1 cellular context compared by ENCODE assay signal in the genomic region with DNA sequence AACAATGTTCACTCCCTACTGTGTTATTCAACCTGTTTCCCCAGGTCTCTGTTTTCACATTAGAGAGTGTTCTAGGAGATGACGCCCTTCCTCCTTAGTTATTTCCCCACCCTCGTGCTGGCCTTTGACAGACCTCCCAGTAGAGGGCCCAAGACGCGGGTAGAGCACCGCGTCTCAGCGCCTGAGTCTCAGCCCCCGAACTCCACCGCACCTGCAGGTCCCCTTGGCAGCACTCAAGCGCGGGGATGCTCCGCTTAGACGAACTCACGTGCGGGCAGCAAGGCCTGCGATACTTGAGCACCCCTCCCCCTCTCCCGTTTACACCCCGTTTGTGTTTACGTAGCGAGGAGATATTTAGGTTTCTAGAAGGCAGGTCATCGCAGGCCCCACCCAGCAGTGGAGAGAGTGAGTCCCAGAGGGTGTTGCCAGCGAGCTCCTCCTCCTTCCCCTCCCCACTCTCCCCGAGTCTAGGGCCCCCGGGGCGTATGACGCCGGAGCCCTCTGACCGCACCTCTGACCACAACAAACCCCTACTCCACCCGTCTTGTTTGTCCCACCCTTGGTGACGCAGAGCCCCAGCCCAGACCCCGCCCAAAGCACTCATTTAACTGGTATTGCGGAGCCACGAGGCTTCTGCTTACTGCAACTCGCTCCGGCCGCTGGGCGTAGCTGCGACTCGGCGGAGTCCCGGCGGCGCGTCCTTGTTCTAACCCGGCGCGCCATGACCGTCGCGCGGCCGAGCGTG.
TF ChIP-seq lines count a peak whose summit lies in the region.

A gene with protein sequence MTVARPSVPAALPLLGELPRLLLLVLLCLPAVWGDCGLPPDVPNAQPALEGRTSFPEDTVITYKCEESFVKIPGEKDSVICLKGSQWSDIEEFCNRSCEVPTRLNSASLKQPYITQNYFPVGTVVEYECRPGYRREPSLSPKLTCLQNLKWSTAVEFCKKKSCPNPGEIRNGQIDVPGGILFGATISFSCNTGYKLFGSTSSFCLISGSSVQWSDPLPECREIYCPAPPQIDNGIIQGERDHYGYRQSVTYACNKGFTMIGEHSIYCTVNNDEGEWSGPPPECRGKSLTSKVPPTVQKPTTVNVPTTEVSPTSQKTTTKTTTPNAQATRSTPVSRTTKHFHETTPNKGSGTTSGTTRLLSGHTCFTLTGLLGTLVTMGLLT (plus strand): TSS at position 634 of the 745 bp plus-strand sequence. CDS start 88 bp downstream, at position 722.

TF ChIP-seq in HepG2, 621 proteins besides CTCF, POLR2A, EP300 and RAD21 (continued from another document and continues in another):
- TF ChIP-seq, protein P1, sequence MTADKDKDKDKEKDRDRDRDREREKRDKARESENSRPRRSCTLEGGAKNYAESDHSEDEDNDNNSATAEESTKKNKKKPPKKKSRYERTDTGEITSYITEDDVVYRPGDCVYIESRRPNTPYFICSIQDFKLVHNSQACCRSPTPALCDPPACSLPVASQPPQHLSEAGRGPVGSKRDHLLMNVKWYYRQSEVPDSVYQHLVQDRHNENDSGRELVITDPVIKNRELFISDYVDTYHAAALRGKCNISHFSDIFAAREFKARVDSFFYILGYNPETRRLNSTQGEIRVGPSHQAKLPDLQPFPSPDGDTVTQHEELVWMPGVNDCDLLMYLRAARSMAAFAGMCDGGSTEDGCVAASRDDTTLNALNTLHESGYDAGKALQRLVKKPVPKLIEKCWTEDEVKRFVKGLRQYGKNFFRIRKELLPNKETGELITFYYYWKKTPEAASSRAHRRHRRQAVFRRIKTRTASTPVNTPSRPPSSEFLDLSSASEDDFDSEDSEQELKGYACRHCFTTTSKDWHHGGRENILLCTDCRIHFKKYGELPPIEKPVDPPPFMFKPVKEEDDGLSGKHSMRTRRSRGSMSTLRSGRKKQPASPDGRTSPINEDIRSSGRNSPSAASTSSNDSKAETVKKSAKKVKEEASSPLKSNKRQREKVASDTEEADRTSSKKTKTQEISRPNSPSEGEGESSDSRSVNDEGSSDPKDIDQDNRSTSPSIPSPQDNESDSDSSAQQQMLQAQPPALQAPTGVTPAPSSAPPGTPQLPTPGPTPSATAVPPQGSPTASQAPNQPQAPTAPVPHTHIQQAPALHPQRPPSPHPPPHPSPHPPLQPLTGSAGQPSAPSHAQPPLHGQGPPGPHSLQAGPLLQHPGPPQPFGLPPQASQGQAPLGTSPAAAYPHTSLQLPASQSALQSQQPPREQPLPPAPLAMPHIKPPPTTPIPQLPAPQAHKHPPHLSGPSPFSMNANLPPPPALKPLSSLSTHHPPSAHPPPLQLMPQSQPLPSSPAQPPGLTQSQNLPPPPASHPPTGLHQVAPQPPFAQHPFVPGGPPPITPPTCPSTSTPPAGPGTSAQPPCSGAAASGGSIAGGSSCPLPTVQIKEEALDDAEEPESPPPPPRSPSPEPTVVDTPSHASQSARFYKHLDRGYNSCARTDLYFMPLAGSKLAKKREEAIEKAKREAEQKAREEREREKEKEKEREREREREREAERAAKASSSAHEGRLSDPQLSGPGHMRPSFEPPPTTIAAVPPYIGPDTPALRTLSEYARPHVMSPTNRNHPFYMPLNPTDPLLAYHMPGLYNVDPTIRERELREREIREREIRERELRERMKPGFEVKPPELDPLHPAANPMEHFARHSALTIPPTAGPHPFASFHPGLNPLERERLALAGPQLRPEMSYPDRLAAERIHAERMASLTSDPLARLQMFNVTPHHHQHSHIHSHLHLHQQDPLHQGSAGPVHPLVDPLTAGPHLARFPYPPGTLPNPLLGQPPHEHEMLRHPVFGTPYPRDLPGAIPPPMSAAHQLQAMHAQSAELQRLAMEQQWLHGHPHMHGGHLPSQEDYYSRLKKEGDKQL (CRISPR knock-in tag; IDR thresholded peaks at IDR 0.05; ENCODE audit: low read depth): no peak
- no peak for TF ChIP-seq ZNF432 (CRISPR knock-in tag; IDR thresholded peaks at IDR 0.05; ENCODE audit: borderline replicate concordance)
- TF ChIP-seq ZFP37 (CRISPR knock-in tag; IDR thresholded peaks at IDR 0.05; ENCODE audit: borderline replicate concordance): 0 out of 2 replicates have a peak, but pooled peaks have one; percentile 67
- no peak for TF ChIP-seq NFATC3 (CRISPR knock-in tag; IDR thresholded peaks at IDR 0.05)
- no peak for TF ChIP-seq CAMTA2 (CRISPR knock-in tag; IDR thresholded peaks at IDR 0.05; ENCODE audit: borderline replicate concordance)
- no peak for TF ChIP-seq PAWR (CRISPR knock-in tag; IDR thresholded peaks at IDR 0.05; ENCODE audit: borderline replicate concordance)
- TF ChIP-seq ZNF143 (CRISPR knock-in tag; IDR thresholded peaks at IDR 0.05): no peak; the same call in 1 of the 2 replicates
- TF ChIP-seq, protein P2, sequence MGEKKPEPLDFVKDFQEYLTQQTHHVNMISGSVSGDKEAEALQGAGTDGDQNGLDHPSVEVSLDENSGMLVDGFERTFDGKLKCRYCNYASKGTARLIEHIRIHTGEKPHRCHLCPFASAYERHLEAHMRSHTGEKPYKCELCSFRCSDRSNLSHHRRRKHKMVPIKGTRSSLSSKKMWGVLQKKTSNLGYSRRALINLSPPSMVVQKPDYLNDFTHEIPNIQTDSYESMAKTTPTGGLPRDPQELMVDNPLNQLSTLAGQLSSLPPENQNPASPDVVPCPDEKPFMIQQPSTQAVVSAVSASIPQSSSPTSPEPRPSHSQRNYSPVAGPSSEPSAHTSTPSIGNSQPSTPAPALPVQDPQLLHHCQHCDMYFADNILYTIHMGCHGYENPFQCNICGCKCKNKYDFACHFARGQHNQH (CRISPR knock-in tag; IDR thresholded peaks at IDR 0.05): 0 out of 2 replicates have a peak, but pooled peaks have one; percentile 15
- TF ChIP-seq MEF2D (CRISPR knock-in tag; IDR thresholded peaks at IDR 0.05): 0 out of 2 replicates have a peak, but pooled peaks have one; percentile 40
- TF ChIP-seq, protein P3, sequence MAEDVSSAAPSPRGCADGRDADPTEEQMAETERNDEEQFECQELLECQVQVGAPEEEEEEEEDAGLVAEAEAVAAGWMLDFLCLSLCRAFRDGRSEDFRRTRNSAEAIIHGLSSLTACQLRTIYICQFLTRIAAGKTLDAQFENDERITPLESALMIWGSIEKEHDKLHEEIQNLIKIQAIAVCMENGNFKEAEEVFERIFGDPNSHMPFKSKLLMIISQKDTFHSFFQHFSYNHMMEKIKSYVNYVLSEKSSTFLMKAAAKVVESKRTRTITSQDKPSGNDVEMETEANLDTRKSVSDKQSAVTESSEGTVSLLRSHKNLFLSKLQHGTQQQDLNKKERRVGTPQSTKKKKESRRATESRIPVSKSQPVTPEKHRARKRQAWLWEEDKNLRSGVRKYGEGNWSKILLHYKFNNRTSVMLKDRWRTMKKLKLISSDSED (CRISPR knock-in tag; IDR thresholded peaks at IDR 0.05): no peak
- no peak for TF ChIP-seq SNAI1 (CRISPR knock-in tag; IDR thresholded peaks at IDR 0.05; ENCODE audit: borderline replicate concordance)
- peak; percentile 63 for TF ChIP-seq ZNF607 (CRISPR knock-in tag; IDR thresholded peaks at IDR 0.05; ENCODE audit: borderline replicate concordance)
- TF ChIP-seq ZNF605 (CRISPR knock-in tag; IDR thresholded peaks at IDR 0.05): peak; percentile 55; the same call in 1 of the 2 replicates
- TF ChIP-seq, protein P4, sequence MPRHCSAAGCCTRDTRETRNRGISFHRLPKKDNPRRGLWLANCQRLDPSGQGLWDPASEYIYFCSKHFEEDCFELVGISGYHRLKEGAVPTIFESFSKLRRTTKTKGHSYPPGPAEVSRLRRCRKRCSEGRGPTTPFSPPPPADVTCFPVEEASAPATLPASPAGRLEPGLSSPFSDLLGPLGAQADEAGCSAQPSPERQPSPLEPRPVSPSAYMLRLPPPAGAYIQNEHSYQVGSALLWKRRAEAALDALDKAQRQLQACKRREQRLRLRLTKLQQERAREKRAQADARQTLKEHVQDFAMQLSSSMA (CRISPR knock-in tag; IDR thresholded peaks at IDR 0.05): 0 out of 2 replicates have a peak, but pooled peaks have one; percentile 64
- TF ChIP-seq GATA4 (IDR thresholded peaks at IDR 0.05; ENCODE audit: borderline replicate concordance, low read depth): no peak
- TF ChIP-seq ZNF672 (CRISPR knock-in tag; IDR thresholded peaks at IDR 0.05): no peak
- TF ChIP-seq ZNF160 (CRISPR knock-in tag; IDR thresholded peaks at IDR 0.05): no peak
- TF ChIP-seq SP140L (CRISPR knock-in tag; IDR thresholded peaks at IDR 0.05; ENCODE audit: borderline replicate concordance): no peak
- TF ChIP-seq ZFY (CRISPR knock-in tag; IDR thresholded peaks at IDR 0.05): peak; percentile 53; the same call in 1 of the 2 replicates
- peak; percentile 11 for TF ChIP-seq SKI (IDR thresholded peaks at IDR 0.05; ENCODE audit: partially characterized antibody)
- TF ChIP-seq CBX2 (IDR thresholded peaks at IDR 0.05; ENCODE audit: low read depth, low read length): no peak
- no peak for TF ChIP-seq CBX2 (CRISPR knock-in tag; IDR thresholded peaks at IDR 0.05; ENCODE audit: low read depth)
- no peak for TF ChIP-seq PRMT3 (CRISPR knock-in tag; IDR thresholded peaks at IDR 0.05; ENCODE audit: borderline replicate concordance, low read depth)
- peak; percentile 52; the same call in 1 of the 2 replicates for TF ChIP-seq SPEN (CRISPR knock-in tag; IDR thresholded peaks at IDR 0.05; ENCODE audit: low read depth)
- no peak for TF ChIP-seq GPN1 (CRISPR knock-in tag; IDR thresholded peaks at IDR 0.05; ENCODE audit: borderline replicate concordance)
- no peak for TF ChIP-seq EEA1 (CRISPR knock-in tag; IDR thresholded peaks at IDR 0.05; ENCODE audit: borderline replicate concordance)
- no peak for TF ChIP-seq ZNF550 (CRISPR knock-in tag; IDR thresholded peaks at IDR 0.05; ENCODE audit: borderline replicate concordance)
- no peak for TF ChIP-seq HOXA9 (CRISPR knock-in tag; IDR thresholded peaks at IDR 0.05; ENCODE audit: borderline replicate concordance)
- TF ChIP-seq NR2F6 (IDR thresholded peaks at IDR 0.05): no peak; the same call in 1 of the 2 replicates
- TF ChIP-seq NR2F6 (CRISPR knock-in tag; IDR thresholded peaks at IDR 0.05): 0 out of 2 replicates have a peak, but pooled peaks have one; percentile 32
- peak; percentile 40; the same call in 1 of the 2 replicates for TF ChIP-seq ZNF737 (CRISPR knock-in tag; IDR thresholded peaks at IDR 0.05; ENCODE audit: borderline replicate concordance)
- peak; percentile 83 for TF ChIP-seq CHD2 (IDR thresholded peaks at IDR 0.05; ENCODE audit: low read depth, low read length)
- no peak for TF ChIP-seq KLF11 (CRISPR knock-in tag; IDR thresholded peaks at IDR 0.05)
- TF ChIP-seq ZNF761 (CRISPR knock-in tag; conservative IDR thresholded peaks at IDR 0.05): peak; percentile 97
- no peak for TF ChIP-seq RBAK (CRISPR knock-in tag; IDR thresholded peaks at IDR 0.05)
- no peak for TF ChIP-seq JUNB (CRISPR knock-in tag; IDR thresholded peaks at IDR 0.05; ENCODE audit: borderline replicate concordance)
- TF ChIP-seq KDM1A (CRISPR knock-in tag; IDR thresholded peaks at IDR 0.05): no peak
- TF ChIP-seq ZNF766 (CRISPR knock-in tag; IDR thresholded peaks at IDR 0.05; ENCODE audit: borderline replicate concordance): no peak
- TF ChIP-seq, protein P5, sequence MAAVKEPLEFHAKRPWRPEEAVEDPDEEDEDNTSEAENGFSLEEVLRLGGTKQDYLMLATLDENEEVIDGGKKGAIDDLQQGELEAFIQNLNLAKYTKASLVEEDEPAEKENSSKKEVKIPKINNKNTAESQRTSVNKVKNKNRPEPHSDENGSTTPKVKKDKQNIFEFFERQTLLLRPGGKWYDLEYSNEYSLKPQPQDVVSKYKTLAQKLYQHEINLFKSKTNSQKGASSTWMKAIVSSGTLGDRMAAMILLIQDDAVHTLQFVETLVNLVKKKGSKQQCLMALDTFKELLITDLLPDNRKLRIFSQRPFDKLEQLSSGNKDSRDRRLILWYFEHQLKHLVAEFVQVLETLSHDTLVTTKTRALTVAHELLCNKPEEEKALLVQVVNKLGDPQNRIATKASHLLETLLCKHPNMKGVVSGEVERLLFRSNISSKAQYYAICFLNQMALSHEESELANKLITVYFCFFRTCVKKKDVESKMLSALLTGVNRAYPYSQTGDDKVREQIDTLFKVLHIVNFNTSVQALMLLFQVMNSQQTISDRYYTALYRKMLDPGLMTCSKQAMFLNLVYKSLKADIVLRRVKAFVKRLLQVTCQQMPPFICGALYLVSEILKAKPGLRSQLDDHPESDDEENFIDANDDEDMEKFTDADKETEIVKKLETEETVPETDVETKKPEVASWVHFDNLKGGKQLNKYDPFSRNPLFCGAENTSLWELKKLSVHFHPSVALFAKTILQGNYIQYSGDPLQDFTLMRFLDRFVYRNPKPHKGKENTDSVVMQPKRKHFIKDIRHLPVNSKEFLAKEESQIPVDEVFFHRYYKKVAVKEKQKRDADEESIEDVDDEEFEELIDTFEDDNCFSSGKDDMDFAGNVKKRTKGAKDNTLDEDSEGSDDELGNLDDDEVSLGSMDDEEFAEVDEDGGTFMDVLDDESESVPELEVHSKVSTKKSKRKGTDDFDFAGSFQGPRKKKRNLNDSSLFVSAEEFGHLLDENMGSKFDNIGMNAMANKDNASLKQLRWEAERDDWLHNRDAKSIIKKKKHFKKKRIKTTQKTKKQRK (IDR thresholded peaks at IDR 0.05; ENCODE audit: low read length): no peak
- no peak; the same call in 1 of the 2 replicates for TF ChIP-seq ZNF775 (CRISPR knock-in tag; IDR thresholded peaks at IDR 0.05; ENCODE audit: borderline replicate concordance)
- TF ChIP-seq TOPORS (CRISPR knock-in tag; IDR thresholded peaks at IDR 0.05): no peak
- TF ChIP-seq ZNF224 (CRISPR knock-in tag; IDR thresholded peaks at IDR 0.05): no peak
- no peak for TF ChIP-seq PCBP1 (IDR thresholded peaks at IDR 0.05; ENCODE audit: borderline replicate concordance, low read depth, low read length)
- TF ChIP-seq MXD4 (CRISPR knock-in tag; IDR thresholded peaks at IDR 0.05): no peak
- TF ChIP-seq ZNF589 (CRISPR knock-in tag; conservative IDR thresholded peaks at IDR 0.05): no peak
- 0 out of 2 replicates have a peak, but pooled peaks have one; percentile 10 for TF ChIP-seq ZNF510 (CRISPR knock-in tag; IDR thresholded peaks at IDR 0.05; ENCODE audit: low read depth)
- peak; percentile 44; the same call in 1 of the 2 replicates for TF ChIP-seq FOXP1 (IDR thresholded peaks at IDR 0.05)
- peak; percentile 37; the same call in 1 of the 2 replicates for TF ChIP-seq FOXP1 (CRISPR knock-in tag; IDR thresholded peaks at IDR 0.05)
- TF ChIP-seq ATF1 (CRISPR knock-in tag; IDR thresholded peaks at IDR 0.05): no peak
- no peak for TF ChIP-seq ZNF282 (IDR thresholded peaks at IDR 0.05; ENCODE audit: partially characterized antibody)
- peak; percentile 87; the same call in 1 of the 2 replicates for TF ChIP-seq MYC (CRISPR knock-in tag; IDR thresholded peaks at IDR 0.05; ENCODE audit: borderline replicate concordance)
- peak; percentile 46; the same call in 1 of the 2 replicates for TF ChIP-seq YEATS2 (CRISPR knock-in tag; IDR thresholded peaks at IDR 0.05; ENCODE audit: borderline replicate concordance)
- TF ChIP-seq, protein P6, sequence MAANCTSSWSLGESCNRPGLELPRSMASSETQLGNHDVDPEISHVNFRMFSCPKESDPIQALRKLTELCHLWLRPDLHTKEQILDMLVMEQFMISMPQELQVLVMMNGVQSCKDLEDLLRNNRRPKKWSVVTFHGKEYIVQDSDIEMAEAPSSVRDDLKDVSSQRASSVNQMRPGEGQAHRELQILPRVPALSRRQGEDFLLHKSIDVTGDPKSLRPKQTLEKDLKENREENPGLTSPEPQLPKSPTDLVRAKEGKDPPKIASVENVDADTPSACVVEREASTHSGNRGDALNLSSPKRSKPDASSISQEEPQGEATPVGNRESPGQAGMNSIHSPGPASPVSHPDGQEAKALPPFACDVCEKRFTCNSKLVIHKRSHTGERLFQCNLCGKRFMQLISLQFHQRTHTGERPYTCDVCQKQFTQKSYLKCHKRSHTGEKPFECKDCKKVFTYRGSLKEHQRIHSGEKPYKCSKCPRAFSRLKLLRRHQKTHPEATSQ (CRISPR knock-in tag; IDR thresholded peaks at IDR 0.05; ENCODE audit: borderline replicate concordance): peak; percentile 21; the same call in 1 of the 2 replicates
- no peak for TF ChIP-seq MBD4 (IDR thresholded peaks at IDR 0.05; ENCODE audit: borderline replicate concordance, low read length)
- TF ChIP-seq ZNF460 (CRISPR knock-in tag; IDR thresholded peaks at IDR 0.05; ENCODE audit: borderline replicate concordance): no peak; the same call in 1 of the 2 replicates
